8 cellular contexts compared by ENCODE assay signal in the genomic region with DNA sequence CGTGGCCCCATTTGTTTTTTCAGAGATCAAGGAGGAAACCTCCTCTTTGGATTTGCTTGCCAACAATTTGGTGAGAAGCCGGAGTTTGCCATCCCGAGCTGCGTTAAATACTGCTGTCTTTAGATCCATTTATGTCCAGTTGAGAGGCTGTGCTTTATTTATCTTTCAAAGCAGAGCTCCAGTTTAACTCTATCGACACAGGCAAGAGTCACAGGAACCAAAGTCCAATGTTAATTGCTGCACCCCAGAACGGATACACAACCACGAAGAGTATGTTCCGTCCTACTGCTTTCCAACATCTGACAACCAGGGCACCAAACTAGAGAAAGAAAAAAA. TPM values are rescaled to one million over a fixed set of nuclear protein-coding genes. Genes with fewer than 3 reads are reported as not detected.
DNase-seq lines count a peak whose midpoint lies in the region; TF ChIP-seq lines count a peak whose summit lies in the region.

No MANE protein-coding gene starts in this region.

- CTCF ChIA-PET in RWPE1 (lab: Yijun Ruan, JAX), result interaction anchor here (0.7 kb wide), 1 partner anchor 234 kb away, joined by 4 read pairs; no protein-coding TSS in a partner anchor

- DNase-seq in RWPE1 (ENCODE audit: low spot score) (no peak), esophagus squamous epithelium (lab: John Stamatoyannopoulos, UW) (no peak), pons (ENCODE audit: low spot score) (peak; percentile 35), foreskin melanocyte (no peak), NCI-H524 treated with DMSO at 0.1 percent for 48 hours (lab: John Stamatoyannopoulos, UW) (no peak), GDM1 (lab: John Stamatoyannopoulos, UW) (no peak)
- DNase-seq in stimulated activated CD4-positive, alpha-beta T cell treated with anti-CD3 and anti-CD28 coated beads, Interleukin-15, amount 100 ng/mL, for 24 hours, result no peak

- H3K9me3 ChIP-seq in esophagus squamous epithelium, result peaks cover 3 to 9% (median 6%) of the 10 kb centered on the region in 3 donors

- peaks cover 0 to 21% (median 0%) of the 10 kb centered on the region in 3 donors for H3K36me3 ChIP-seq in esophagus squamous epithelium

- no peaks in the 10 kb centered on the region for H3K27me3 ChIP-seq in esophagus squamous epithelium

- TF ChIP-seq POLR2A in esophagus squamous epithelium (IDR thresholded peaks at IDR 0.05), result no peak

- 3 to 5% methylated on average over 4 to 8 of the region's 8 CpGs for WGBS in esophagus squamous epithelium, 2 donors

- H3K4me1 ChIP-seq in esophagus squamous epithelium, result peaks cover 9 to 55% (median 16%) of the 10 kb centered on the region in 3 donors

- intact Hi-C loops in esophagus squamous epithelium (cut with DNase I), result no loop called here

- POLR2A ChIA-PET in RWPE1 (lab: Yijun Ruan, JAX; ENCODE audit: low non-redundant PET), result interaction anchor here (0.5 to 1.3 kb wide), 2 partner anchors 31 to 234 kb away, joined by 3 to 5 read pairs; no protein-coding TSS in a partner anchor

- TF ChIP-seq CTCF in RWPE1 (conservative IDR thresholded peaks at IDR 0.05; ENCODE audit: low read depth) (no peak), esophagus squamous epithelium (IDR thresholded peaks at IDR 0.05) (no peak)

- H3K27ac ChIP-seq in RWPE1 (peak overlapping the region; percentile 43), esophagus squamous epithelium (peak overlapping the region; percentile 96 to 100 (median 99))

- peak overlapping the region; percentile 97 for H3K4me3 ChIP-seq in GM08714 (ENCODE audit: low read length)
- H3K4me3 ChIP-seq in esophagus squamous epithelium, result peak overlapping the region; percentile 65 to 93 (median 92)

RNA-seq across cellular contexts. Expression of a gene that starts 1.2 kb away (rescaled TPM):
- total RNA-seq in esophagus squamous epithelium, result 10 to 100 TPM in 3 of 4 donors, 1 to 10 TPM in 1; 8.2 to 23.1 (median 11.7) TPM

RNA-seq across cellular contexts. Expression of a gene that starts 58.9 kb away (rescaled TPM):
- total RNA-seq in esophagus squamous epithelium, result 1 to 10 TPM in 1 of 4 donors, under 1 TPM in 2, not detected in 1; 0.68 to 2.7 (median 0.95) TPM
